Comparison of ENCODE assay signal across 8 cellular contexts in genomic region chr12:45268672-45269406, GRCh38. TPM values are rescaled to one million over a fixed set of nuclear protein-coding genes. Genes with fewer than 3 reads are reported as not detected.
A peak's percentile ranks its signal among the peaks of the same experiment; 100 is the strongest.
DNase-seq lines count a peak whose midpoint lies in the region; ATAC-seq and TF ChIP-seq lines count a peak whose summit lies in the region.

No MANE protein-coding gene starts in this region.

- H3K4me3 ChIP-seq in mammary epithelial cell (replicated peaks in 1 of 3; ENCODE audit: insufficient read depth in 1 of 3, low read depth in 2 of 3, low read length in 3 of 3) (peak overlapping the region in 2 of 3 experiments; percentile 2 to 35), right lobe of liver (no peak overlapping the region), uterus (no peak overlapping the region)

- TF ChIP-seq POLR2A in right lobe of liver (IDR thresholded peaks at IDR 0.05) (no peak), uterus (IDR thresholded peaks at IDR 0.05) (no peak)

- intact Hi-C loops in mammary epithelial cell (cut with micrococcal nuclease) (loop anchor here (1.0 to 2.0 kb wide), 8 partner anchors 10 to 458 kb away; no protein-coding TSS in a partner anchor), right lobe of liver (cut with DNase I) (no loop called here), uterus (cut with DNase I; ENCODE audit: low total_unique reads) (no loop called here)

- no peaks in the 10 kb centered on the region for H3K36me3 ChIP-seq in mammary epithelial cell (ENCODE audit: insufficient read depth, low read length)
- H3K36me3 ChIP-seq in right lobe of liver, result no peaks in the 10 kb centered on the region
- no peaks in the 10 kb centered on the region for H3K36me3 ChIP-seq in uterus

- in situ Hi-C loops in G401 (cut with HindIII; ENCODE audit: low sequenced_read_pairs), result no loop called here
- in situ Hi-C loops in mammary epithelial cell (cut with MboI; ENCODE audit: low sequenced_read_pairs in 2 of 2), result no loop called here

- H3K27ac ChIP-seq in mammary epithelial cell (ENCODE audit: insufficient read depth, low read depth, low read length) (peak overlapping the region; percentile 82), right lobe of liver (peak overlapping the region in 1 of 3 donors; percentile 43), uterus (peak overlapping the region; percentile 65 to 84)

- no TSS peak for BruUV-seq in mammary epithelial cell (replicated peaks; lab: Mats Ljungman, UMichigan)

- H2AFZ ChIP-seq in mammary epithelial cell (ENCODE audit: low read depth, low read length), result peak overlapping the region; percentile 34

- peak; percentile 54 to 57 for TF ChIP-seq CTCF in mammary epithelial cell (conservative IDR thresholded peaks at IDR 0.05 in 1 of 2, IDR thresholded peaks at IDR 0.05 in 1 of 2; ENCODE audit: extremely low read depth in 1 of 2, insufficient read depth in 1 of 2, low read depth in 1 of 2, low read length in 2 of 2)
- peak; percentile 31 to 48 (median 46) for TF ChIP-seq CTCF in right lobe of liver (IDR thresholded peaks at IDR 0.05)
- TF ChIP-seq CTCF in uterus (IDR thresholded peaks at IDR 0.05), result peak; percentile 36 to 52 (median 44)

- CTCF ChIA-PET in mammary epithelial cell (lab: Charles Lee; ENCODE audit: low non-redundant PET), result interaction anchor here (0.6 to 0.7 kb wide), 3 partner anchors 80 to 134 kb away, joined by 3 to 4 read pairs (median 4); no protein-coding TSS in a partner anchor

- H3K79me2 ChIP-seq in mammary epithelial cell (ENCODE audit: insufficient read depth, low read length), result peaks cover 79% of the 10 kb centered on the region

- H3K9me3 ChIP-seq in mammary epithelial cell (replicated peaks; ENCODE audit: insufficient read depth, low read length) (no peaks in the 10 kb centered on the region), right lobe of liver (no peaks in the 10 kb centered on the region), uterus (no peaks in the 10 kb centered on the region)

- no peaks in the 10 kb centered on the region for H4K20me1 ChIP-seq in mammary epithelial cell (ENCODE audit: insufficient read depth, low read length)

- dilution Hi-C loops in mammary epithelial cell (cut with HindIII; ENCODE audit: low sequenced_read_pairs), result no loop called here

- peak; percentile 16 for DNase-seq in G401 (ENCODE audit: low spot score)
- peak; percentile 29 for DNase-seq in NCI-H460 (ENCODE audit: extremely low read depth, low read depth)
- peak; percentile 88 for DNase-seq in mammary epithelial cell
- DNase-seq in right lobe of liver, result peak; percentile 73 to 75 (median 75)
- peak; percentile 76 to 80 for DNase-seq in uterus
- DNase-seq in NOMO-1 treated with DMSO at 0.1 percent for 48 hours (lab: John Stamatoyannopoulos, UW; ENCODE audit: unreplicated experiment), result no peak
- no peak for DNase-seq in ecto neural progenitor cell (ENCODE audit: low spot score)

- peak; percentile 61 for ATAC-seq in HG02798 (IDR thresholded peaks at IDR 0.05; ENCODE audit: poor library complexity, unreplicated experiment)
- ATAC-seq in right lobe of liver, result peak; percentile 72 to 79 (median 78)

- H3K4me1 ChIP-seq in mammary epithelial cell (ENCODE audit: insufficient read depth, low read length), result peaks cover 36% of the 10 kb centered on the region
- H3K4me1 ChIP-seq in right lobe of liver, result peaks cover 0 to 26% (median 7%) of the 10 kb centered on the region in 4 donors
- peaks cover 4 to 7% of the 10 kb centered on the region in 2 donors for H3K4me1 ChIP-seq in uterus

- peak overlapping the region; percentile 72 for H3K4me2 ChIP-seq in mammary epithelial cell (ENCODE audit: insufficient read depth, low read depth, low read length)

- WGBS in mammary epithelial cell (ENCODE audit: low coverage, missing lambda C conversion rate), result 17% methylated on average over 4 of the region's 5 CpGs
- 24% methylated on average over 5 of the region's 5 CpGs for WGBS in right lobe of liver (ENCODE audit: insufficient coverage, low coverage, low lambda C conversion rate, missing lambda C conversion rate)

- H3K27me3 ChIP-seq in mammary epithelial cell (ENCODE audit: insufficient read depth, low read length) (no peaks in the 10 kb centered on the region), right lobe of liver (no peaks in the 10 kb centered on the region), uterus (no peaks in the 10 kb centered on the region)

- peak overlapping the region; percentile 60 for H3K9ac ChIP-seq in mammary epithelial cell (ENCODE audit: insufficient read depth, low read length)

RNA-seq across cellular contexts. Expression of gene ANO6, which starts 52.9 kb away (rescaled TPM):
- 13.2 and 25.8 TPM in 2 replicates for total RNA-seq in G401 (2014; rRNA removed; shearing (Covaris generic))
- total RNA-seq in NCI-H460 (2014; rRNA removed; shearing (Covaris generic)), result 66.8 and 70.3 TPM in 2 replicates
- 18.7 and 26.2 TPM in 2 replicates for polyA plus RNA-seq in NCI-H460 (2014; cell fraction: nucleus; rRNA removed)
- total RNA-seq in mammary epithelial cell (10 to 100 TPM; 57.0 to 77.5 TPM), right lobe of liver (10 to 100 TPM; 41.8 to 78.5 (median 48.9) TPM), uterus (100 to 1,000 TPM in 1 of 4 donors, 10 to 100 TPM in 3; 53.8 to 125 (median 75.9) TPM)
- 29.4 TPM for polyA plus RNA-seq in mammary epithelial cell
- 60.1 TPM for polyA minus RNA-seq in mammary epithelial cell

Comparison
In these comparisons a context has a peak if more than half of its experiments do, and no peak if none do; other contexts are left out.
1. DNase-seq: peak in G401 (single experiment), NCI-H460 (single experiment), mammary epithelial cell (single experiment), right lobe of liver (3 of 3) and uterus (2 of 2); none in NOMO-1 treated with DMSO at 0.1 percent for 48 hours (single experiment) and ecto neural progenitor cell (single experiment).
2. H3K4me3 ChIP-seq: peak in mammary epithelial cell (2 of 3); none in right lobe of liver (0 of 3) and uterus (0 of 2).
3. Peak in every context shown above with its lines, with median percentiles within 50 percentile points of each other: CTCF ChIP-seq.